ENCODE assay signal across 23 cellular contexts in genomic region chr17:50631908-50632571, GRCh38. TPM values are rescaled to one million over a fixed set of nuclear protein-coding genes. Genes with fewer than 3 reads are reported as not detected.
DNase-seq lines count a peak whose midpoint lies in the region; ATAC-seq, FAIRE-seq and TF ChIP-seq lines count a peak whose summit lies in the region.
"Had no signal": no experiment of that assay in that cellular context is flagged by ENCODE, and none has a peak within 500 bp of the region (broad histone marks: within the 10 kb centered on the region; RNA-seq: fewer than 3 reads in every experiment).

No MANE protein-coding gene starts in this region.

- H3K4me1 Mint-ChIP-seq in T-helper 17 cell = peaks cover 12% of the 10 kb centered on the region
- peaks cover 9% of the 10 kb centered on the region for H3K4me1 Mint-ChIP-seq in CD4-positive, alpha-beta T cell (ENCODE audit: low read depth)
- H3K4me1 Mint-ChIP-seq in stimulated activated effector memory CD8-positive, alpha-beta T cell treated with anti-CD3 and anti-CD28 coated beads, Interleukin-12 subunit alpha, Interleukin-12 subunit beta, amount 100 ng/mL, for 72 hours = peaks cover 28% of the 10 kb centered on the region
- H3K4me1 Mint-ChIP-seq: activated naive CD4-positive, alpha-beta T cell treated with anti-CD3 and anti-CD28 coated beads, Interleukin-2, amount 50 U/mL, for 24 hours had no signal

- no peak overlapping the region for H3K27ac Mint-ChIP-seq in T-helper 17 cell
- no peak overlapping the region for H3K27ac Mint-ChIP-seq in CD4-positive, alpha-beta T cell
- no peak overlapping the region for H3K27ac Mint-ChIP-seq in stimulated activated effector memory CD8-positive, alpha-beta T cell treated with anti-CD3 and anti-CD28 coated beads, Interleukin-12 subunit alpha, Interleukin-12 subunit beta, amount 100 ng/mL, for 72 hours
- H3K27ac Mint-ChIP-seq: activated naive CD4-positive, alpha-beta T cell treated with anti-CD3 and anti-CD28 coated beads, Interleukin-2, amount 50 U/mL, for 24 hours; effector memory CD8-positive, alpha-beta T cell had no signal

- H3K27ac ChIP-seq in HEK293 (ENCODE audit: extremely low read depth, low read depth, low read length) (no peak overlapping the region), HepG2 (ENCODE audit: extremely low read length, insufficient read depth, low read length) (no peak overlapping the region)
- H3K27ac ChIP-seq in CD4-positive, alpha-beta T cell (ENCODE audit: low read depth, low read length) = no peak overlapping the region
- H3K27ac ChIP-seq: ascending aorta, right atrium auricular region, testis had no signal

- H3K4me3 ChIP-seq in GM12864 (ENCODE audit: low read depth, low read length) (no peak overlapping the region; the same call in 1 of the 2 replicates), HEK293 (ENCODE audit: low read depth, low read length) (no peak overlapping the region), HepG2 (replicated peaks in 1 of 3; ENCODE audit: insufficient read depth in 1 of 3, low read depth in 2 of 3, low read length in 3 of 3) (no peak overlapping the region)
- H3K4me3 ChIP-seq: ascending aorta, right atrium auricular region, testis had no signal

- TF ChIP-seq EP300 in HepG2 (IDR thresholded peaks at IDR 0.05; ENCODE audit: low read depth in 2 of 2, low read length in 2 of 2) (no peak), HepG2 (CRISPR knock-in tag; IDR thresholded peaks at IDR 0.05; ENCODE audit: borderline replicate concordance) (no peak)

- WGBS in HepG2 (ENCODE audit: low lambda C conversion rate) = 81% methylated on average over 9 of the region's 9 CpGs

- H3K79me2 ChIP-seq in HepG2 (ENCODE audit: insufficient read depth, low read length) = peaks cover 6% of the 10 kb centered on the region

- POLR2A ChIA-PET in HEK293 (lab: Yijun Ruan, JAX) = interaction anchor here (1.1 kb wide), 1 partner anchor 52 kb away, joined by 3 read pairs; no protein-coding TSS in a partner anchor
- POLR2A ChIA-PET in HepG2 (lab: Yijun Ruan, JAX) = interaction anchor here (19.8 kb wide), 1 partner anchor 57 kb away, joined by 839 read pairs; no protein-coding TSS in a partner anchor
- POLR2A ChIA-PET in CD4-positive, alpha-beta T cell (lab: Charles Lee) = no interaction called here

- in situ Hi-C loops in HepG2 (cut with HindIII; ENCODE audit: extremely low pct_ligation_motif_present, low pct_unique_long_range_greater_than_20kb) = no loop called here

- H2AFZ ChIP-seq in HepG2 (ENCODE audit: low read length) = no peak overlapping the region

- DNase-seq in GM12864 (ENCODE audit: low read depth) = peak; percentile 25
- no peak for DNase-seq in T-helper 17 cell
- DNase-seq in HepG2 (ENCODE audit: low spot score) = no peak
- DNase-seq in CD4-positive, alpha-beta T cell = no peak
- no peak for DNase-seq in stimulated activated effector memory CD8-positive, alpha-beta T cell treated with anti-CD3 and anti-CD28 coated beads, Interleukin-12 subunit alpha, Interleukin-12 subunit beta, amount 100 ng/mL, for 72 hours (ENCODE audit: low spot score in 2 of 2)
- no peak for DNase-seq in RKO (ENCODE audit: low spot score)
- DNase-seq: activated T-cell treated with anti-CD3 and anti-CD28 coated beads, Interleukin-2, amount 50 U/mL, for 4 hours; cerebellar nuclear complex; effector memory CD8-positive, alpha-beta T cell; GOT3; MV-4-11; NCI-H510A treated with DMSO at 0.1 percent for 48 hours; occipital lobe; SHP77 treated with DMSO at 0.1 percent for 48 hours; stimulated activated CD4-positive, alpha-beta T cell treated with anti-CD3 and anti-CD28 coated beads, Interleukin-15, amount 100 ng/mL, for 24 hours; T-helper 1 cell; testis had no signal

- no TSS peak for BruUV-seq in HepG2 (replicated peaks; lab: Mats Ljungman, UMichigan)

- H3K4me1 ChIP-seq in HEK293 (ENCODE audit: control insufficient read depth, insufficient read depth, low read length) (no peaks in the 10 kb centered on the region; the same call in 1 of the 2 replicates), HepG2 (ENCODE audit: insufficient read depth, low read length) (peaks cover 92% of the 10 kb centered on the region)

- no peaks in the 10 kb centered on the region for H3K9me3 Mint-ChIP-seq in CD4-positive, alpha-beta T cell
- H3K9me3 Mint-ChIP-seq in stimulated activated effector memory CD8-positive, alpha-beta T cell treated with anti-CD3 and anti-CD28 coated beads, Interleukin-12 subunit alpha, Interleukin-12 subunit beta, amount 100 ng/mL, for 72 hours = no peaks in the 10 kb centered on the region
- H3K9me3 Mint-ChIP-seq: activated naive CD4-positive, alpha-beta T cell treated with anti-CD3 and anti-CD28 coated beads, Interleukin-2, amount 50 U/mL, for 24 hours; activated T-cell treated with anti-CD3 and anti-CD28 coated beads, Interleukin-2, amount 50 U/mL, for 4 hours; effector memory CD8-positive, alpha-beta T cell had no signal

- no peak for TF ChIP-seq POLR2A in HepG2 (IDR thresholded peaks at IDR 0.05; ENCODE audit: insufficient read depth in 1 of 2, low read depth in 2 of 2, low read length in 2 of 2)

- H3K9me3 ChIP-seq in HEK293 (ENCODE audit: control insufficient read depth, insufficient read depth, low read depth, low read length) (no peaks in the 10 kb centered on the region), T-helper 17 cell (ENCODE audit: control insufficient read depth, low read length, poor library complexity, severe bottlenecking) (no peaks in the 10 kb centered on the region), HepG2 (ENCODE audit: low read length) (no peaks in the 10 kb centered on the region)
- H3K9me3 ChIP-seq in CD4-positive, alpha-beta T cell (ENCODE audit: control insufficient read depth, low read length) = no peaks in the 10 kb centered on the region
- H3K9me3 ChIP-seq: ascending aorta, right atrium auricular region, testis had no signal

- H3K27me3 ChIP-seq in HepG2 (ENCODE audit: control insufficient read depth in 1 of 2, insufficient read depth in 2 of 2, low read length in 2 of 2) = peaks cover 0 to 19% of the 10 kb centered on the region in 2 experiments; a peak in 2 of 5 replicates
- peaks cover 91% of the 10 kb centered on the region for H3K27me3 ChIP-seq in CD4-positive, alpha-beta T cell (ENCODE audit: control insufficient read depth, insufficient read depth, low read length)
- H3K27me3 ChIP-seq: ascending aorta, testis had no signal

- H3K4me2 ChIP-seq in HepG2 (ENCODE audit: low read depth, low read length) = no peak overlapping the region

- H3K9ac ChIP-seq in HepG2 (ENCODE audit: insufficient read depth, low read depth, low read length) = no peak overlapping the region

- no peak for FAIRE-seq in HepG2 (lab: Jason Lieb, UNC)

- intact Hi-C loops in HepG2 (cut with micrococcal nuclease; ENCODE audit: unreplicated experiment) = no loop called here
- intact Hi-C loops in CD4-positive, alpha-beta T cell (cut with DNase I, micrococcal nuclease) = loop anchor here (2.0 to 5.0 kb wide), 3 partner anchors 65 to 209 kb away; partner anchors contain the start of gene ANKRD40 (in 1 of the 2)

- TF ChIP-seq CTCF in GM12864 (IDR thresholded peaks at IDR 0.05; ENCODE audit: low read depth, low read length, missing control alignments) = no peak
- no peak for TF ChIP-seq CTCF in HEK293 (tag by site-specific recombination; IDR thresholded peaks at IDR 0.05)
- TF ChIP-seq CTCF in HepG2 (CRISPR knock-in tag; IDR thresholded peaks at IDR 0.05) = no peak
- no peak for TF ChIP-seq CTCF in CD4-positive, alpha-beta T cell (IDR thresholded peaks at IDR 0.05)

- H4K20me1 ChIP-seq in HepG2 (ENCODE audit: insufficient read depth, low read length) = no peaks in the 10 kb centered on the region

- ATAC-seq in T-helper 17 cell = no peak
- ATAC-seq in HepG2 = no peak
- no peak for ATAC-seq in HG03520 (IDR thresholded peaks at IDR 0.05; ENCODE audit: unreplicated experiment)
- no peak for ATAC-seq in CD4-positive, alpha-beta T cell (ENCODE audit: poor library complexity)
- ATAC-seq in stimulated activated effector memory CD8-positive, alpha-beta T cell treated with anti-CD3 and anti-CD28 coated beads, Interleukin-12 subunit alpha, Interleukin-12 subunit beta, amount 100 ng/mL, for 72 hours = no peak
- ATAC-seq: activated T-cell treated with anti-CD3 and anti-CD28 coated beads, Interleukin-2, amount 50 U/mL, for 4 hours; effector memory CD8-positive, alpha-beta T cell; left lobe of liver had no signal

- CTCF ChIA-PET in HEK293 (lab: Yijun Ruan, JAX) (interaction anchor here (0.6 to 9.7 kb wide), 15 partner anchors 7 to 113 kb away, joined by 3 to 231 read pairs (median 6); partner anchors contain the start of gene SPATA20), HepG2 (lab: Yijun Ruan, JAX; ENCODE audit: low intra/inter-chr PET ratio, low total read pairs) (interaction anchor here (2.3 to 3.6 kb wide), 2 partner anchors 49 to 64 kb away, joined by 18 to 67 read pairs; no protein-coding TSS in a partner anchor)
- CTCF ChIA-PET in CD4-positive, alpha-beta T cell (lab: Charles Lee) = no interaction called here

- H3K36me3 ChIP-seq in HEK293 (ENCODE audit: control insufficient read depth in 2 of 2, insufficient read depth in 1 of 2, low read length in 2 of 2) (no peaks in the 10 kb centered on the region), HepG2 (replicated peaks in 1 of 2; ENCODE audit: control insufficient read depth in 1 of 2, insufficient read depth in 2 of 2, low read length in 2 of 2) (no peaks in the 10 kb centered on the region)
- H3K36me3 ChIP-seq: ascending aorta, right atrium auricular region had no signal

- peak overlapping the region; percentile 19 for H3K4me3 Mint-ChIP-seq in T-helper 17 cell
- H3K4me3 Mint-ChIP-seq in CD4-positive, alpha-beta T cell = no peak overlapping the region
- no peak overlapping the region for H3K4me3 Mint-ChIP-seq in stimulated activated effector memory CD8-positive, alpha-beta T cell treated with anti-CD3 and anti-CD28 coated beads, Interleukin-12 subunit alpha, Interleukin-12 subunit beta, amount 100 ng/mL, for 72 hours
- H3K4me3 Mint-ChIP-seq: activated naive CD4-positive, alpha-beta T cell treated with anti-CD3 and anti-CD28 coated beads, Interleukin-2, amount 50 U/mL, for 24 hours; activated T-cell treated with anti-CD3 and anti-CD28 coated beads, Interleukin-2, amount 50 U/mL, for 4 hours; effector memory CD8-positive, alpha-beta T cell had no signal

- TF ChIP-seq RAD21 in HepG2 (CRISPR knock-in tag; IDR thresholded peaks at IDR 0.05) = no peak

- H3K27me3 Mint-ChIP-seq in T-helper 17 cell = peaks cover 80% of the 10 kb centered on the region
- H3K27me3 Mint-ChIP-seq in CD4-positive, alpha-beta T cell = peaks cover 91% of the 10 kb centered on the region

- peaks cover 10% of the 10 kb centered on the region for H3K36me3 Mint-ChIP-seq in T-helper 17 cell (ENCODE audit: low read depth)
- H3K36me3 Mint-ChIP-seq in CD4-positive, alpha-beta T cell (ENCODE audit: low read depth) = no peaks in the 10 kb centered on the region
- no peaks in the 10 kb centered on the region for H3K36me3 Mint-ChIP-seq in stimulated activated effector memory CD8-positive, alpha-beta T cell treated with anti-CD3 and anti-CD28 coated beads, Interleukin-12 subunit alpha, Interleukin-12 subunit beta, amount 100 ng/mL, for 72 hours
- H3K36me3 Mint-ChIP-seq: activated naive CD4-positive, alpha-beta T cell treated with anti-CD3 and anti-CD28 coated beads, Interleukin-2, amount 50 U/mL, for 24 hours had no signal

RNA-seq across cellular contexts. Expression of gene ABCC3, which starts 2.6 kb away (rescaled TPM):
- total RNA-seq in T-helper 17 cell (10 to 100 TPM in 1 of 2 donors, 1 to 10 TPM in 1; 3.3 to 58.0 TPM), HepG2 (2016; rRNA removed; fragmentation: Illumina TruSeq; extraction: Trizol) (18.0 and 25.2 TPM in 2 replicates)
- total RNA-seq in HepG2 (2016; cell fraction: cytosol; rRNA removed; fragmentation: Illumina TruSeq; extraction: Trizol; ENCODE audit: low read depth) = 13.3 and 13.8 TPM in 2 replicates
- total RNA-seq in HepG2 (2016; cell fraction: insoluble cytoplasmic fraction; rRNA removed; fragmentation: Illumina TruSeq; extraction: Trizol) = 14.4 and 28.1 TPM in 2 replicates
- 23.1 and 25.2 TPM in 2 replicates for total RNA-seq in HepG2 (2016; cell fraction: membrane; rRNA removed; fragmentation: Illumina TruSeq; extraction: Trizol)
- 38.6 and 38.7 TPM in 2 replicates for total RNA-seq in HepG2 (2016; cell fraction: nucleus; rRNA removed; fragmentation: Illumina TruSeq; extraction: Trizol)
- 50.5 and 50.7 TPM in 2 replicates for polyA plus RNA-seq in HepG2 (2011; rRNA removed)
- 19.0 and 24.0 TPM in 2 replicates for polyA plus RNA-seq in HepG2 (2011; cell fraction: cytosol; rRNA removed)
- 331 and 391 TPM in 2 replicates for polyA plus RNA-seq in HepG2 (2011; cell fraction: nucleus; rRNA removed)
- 15.7 and 38.4 TPM in 2 replicates for polyA plus RNA-seq in HepG2 (2012)
- polyA plus RNA-seq in HepG2 (2016; cell fraction: cytosol; fragmentation: Illumina TruSeq; extraction: Trizol; ENCODE audit: low read depth) = 15.1 and 15.9 TPM in 2 replicates
- 17.3 and 21.5 TPM in 2 replicates for polyA plus RNA-seq in HepG2 (2016; cell fraction: insoluble cytoplasmic fraction; fragmentation: Illumina TruSeq; extraction: Trizol; ENCODE audit: low read depth)
- polyA plus RNA-seq in HepG2 (2016; cell fraction: membrane; fragmentation: Illumina TruSeq; extraction: Trizol; ENCODE audit: low read depth) = 23.7 and 24.5 TPM in 2 replicates
- polyA plus RNA-seq in HepG2 (2016; cell fraction: nucleus; fragmentation: Illumina TruSeq; extraction: Trizol; ENCODE audit: insufficient read depth, low read depth) = 84.3 and 87.4 TPM in 2 replicates
- polyA minus RNA-seq in HepG2 (2011; rRNA and poly(A)+ RNA removed; ENCODE audit: low replicate concordance) = 73.4 and 78.1 TPM in 2 replicates
- 10.9 and 17.8 TPM in 2 replicates for polyA minus RNA-seq in HepG2 (2011; cell fraction: cytosol; rRNA and poly(A)+ RNA removed)
- 61.9 and 63.1 TPM in 2 replicates for polyA minus RNA-seq in HepG2 (2011; cell fraction: nucleus; rRNA and poly(A)+ RNA removed)
- total RNA-seq in CD4-positive, alpha-beta T cell = under 1 TPM in 1 of 2 experiments, not detected in 1; 0.19 TPM
